Comparison of ENCODE assay signal across 9 cellular contexts in the genomic region with DNA sequence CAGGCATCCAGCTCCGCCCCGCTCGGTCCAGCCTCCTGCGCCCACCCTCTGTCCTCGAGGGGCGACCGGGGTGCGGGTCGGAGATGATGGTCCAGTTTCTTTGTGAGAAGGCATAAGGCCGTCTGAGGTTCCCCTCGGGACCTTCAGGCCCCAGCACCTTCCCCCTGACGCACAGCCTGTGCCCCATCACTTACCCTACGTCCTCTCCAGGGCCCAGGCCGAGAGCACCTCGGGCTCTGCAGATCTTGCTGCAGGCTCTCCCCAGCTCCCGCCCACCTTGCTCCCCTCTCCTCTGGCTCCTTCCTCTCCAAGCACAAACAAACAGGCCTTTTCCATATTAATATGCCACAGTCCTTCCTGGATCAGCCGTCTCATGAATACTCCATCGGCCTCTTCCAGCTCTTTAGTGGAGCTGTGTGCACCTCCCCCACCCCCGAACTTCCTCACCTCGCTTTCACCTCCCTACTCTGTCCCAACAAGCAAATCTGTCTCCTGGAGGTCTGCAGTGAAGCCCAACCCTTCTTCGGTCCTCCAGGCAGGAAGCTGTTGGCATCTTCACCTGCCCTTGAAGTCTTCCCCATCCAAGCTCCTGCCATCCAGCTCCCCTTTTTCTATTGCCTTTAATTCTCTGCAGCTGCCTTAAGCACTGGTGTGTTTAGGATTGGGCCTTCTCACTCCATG. TPM values are rescaled to one million over a fixed set of nuclear protein-coding genes. Genes with fewer than 3 reads are reported as not detected.
A peak's percentile ranks its signal among the peaks of the same experiment; 100 is the strongest.
DNase-seq lines count a peak whose midpoint lies in the region; ATAC-seq and TF ChIP-seq lines count a peak whose summit lies in the region.
"Had no signal": no experiment of that assay in that cellular context is flagged by ENCODE, and none has a peak within 500 bp of the region (broad histone marks: within the 10 kb centered on the region; RNA-seq: fewer than 3 reads in every experiment).

No MANE protein-coding gene starts in this region.

- TF ChIP-seq POLR2A in stomach (IDR thresholded peaks at IDR 0.05) = no peak

- DNase-seq in activated CD8-positive, alpha-beta memory T cell treated with anti-CD3 and anti-CD28 coated beads for 24 hours = peak; percentile 52
- DNase-seq in activated CD8-positive, alpha-beta memory T cell treated with anti-CD3 and anti-CD28 coated beads, Interleukin-2, amount 50 U/mL, for 4 hours = no peak
- DNase-seq in activated CD4-positive, alpha-beta memory T cell treated with anti-CD3 and anti-CD28 coated beads, Interleukin-2, amount 10 ng/mL, durations not matched to agents 7 days and 5 days = no peak
- DNase-seq in immature natural killer cell = no peak
- DNase-seq in stomach = no peak
- no peak for DNase-seq in NCI-H2081 treated with DMSO at 0.1 percent for 48 hours (lab: John Stamatoyannopoulos, UW)

- intact Hi-C loops in stomach (cut with DNase I; ENCODE audit: low total_unique reads) = no loop called here

- H3K9me3 ChIP-seq in stomach = no peaks in the 10 kb centered on the region

- no peak for ATAC-seq in HG02938 (IDR thresholded peaks at IDR 0.05; ENCODE audit: unreplicated experiment)
- ATAC-seq in GM21528 (IDR thresholded peaks at IDR 0.05; ENCODE audit: low FRiP score, unreplicated experiment) = no peak

- no peak overlapping the region for H3K27ac Mint-ChIP-seq in activated CD4-positive, alpha-beta memory T cell treated with anti-CD3 and anti-CD28 coated beads, Interleukin-2, amount 10 ng/mL, durations not matched to agents 7 days and 5 days
- peak overlapping the region in 1 of 6 donors; percentile 68 for H3K27ac Mint-ChIP-seq in immature natural killer cell

- H3K36me3 ChIP-seq in stomach = no peaks in the 10 kb centered on the region

- H3K9me3 Mint-ChIP-seq in activated CD4-positive, alpha-beta memory T cell treated with anti-CD3 and anti-CD28 coated beads, Interleukin-2, amount 10 ng/mL, durations not matched to agents 7 days and 5 days = no peaks in the 10 kb centered on the region
- no peaks in the 10 kb centered on the region for H3K9me3 Mint-ChIP-seq in immature natural killer cell

- WGBS in stomach, 5 donors = 36 to 44% (median 40%) methylated on average over 12 to 21 of the region's 21 CpGs

- peak overlapping the region; percentile 43 to 71 (median 52) for H3K4me3 ChIP-seq in stomach

- CTCF ChIA-PET in activated CD4-positive, alpha-beta memory T cell treated with anti-CD3 and anti-CD28 coated beads, Interleukin-2, amount 10 ng/mL, durations not matched to agents 7 days and 5 days (lab: Charles Lee) = interaction anchor here (1.2 to 8.0 kb wide), 5 partner anchors 19 to 173 kb away, joined by 3 to 92 read pairs (median 20); no protein-coding TSS in a partner anchor

- no peak for TF ChIP-seq CTCF in stomach (IDR thresholded peaks at IDR 0.05)

- peaks cover 24 to 38% (median 31%) of the 10 kb centered on the region in 4 donors for H3K4me1 ChIP-seq in stomach

- H3K4me1 Mint-ChIP-seq in activated CD4-positive, alpha-beta memory T cell treated with anti-CD3 and anti-CD28 coated beads, Interleukin-2, amount 10 ng/mL, durations not matched to agents 7 days and 5 days = peaks cover 49% of the 10 kb centered on the region
- peaks cover 18% of the 10 kb centered on the region in 2 donors for H3K4me1 Mint-ChIP-seq in immature natural killer cell

- peaks cover 4 to 51% (median 16%) of the 10 kb centered on the region in 3 donors for H3K27me3 ChIP-seq in stomach

- H3K4me3 Mint-ChIP-seq in activated CD4-positive, alpha-beta memory T cell treated with anti-CD3 and anti-CD28 coated beads, Interleukin-2, amount 10 ng/mL, durations not matched to agents 7 days and 5 days = peak overlapping the region; percentile 38
- H3K4me3 Mint-ChIP-seq in immature natural killer cell = peak overlapping the region; percentile 55 to 83 (median 66)

- no peaks in the 10 kb centered on the region for H3K36me3 Mint-ChIP-seq in activated CD4-positive, alpha-beta memory T cell treated with anti-CD3 and anti-CD28 coated beads, Interleukin-2, amount 10 ng/mL, durations not matched to agents 7 days and 5 days (ENCODE audit: low read depth)
- H3K36me3 Mint-ChIP-seq in immature natural killer cell = no peaks in the 10 kb centered on the region

- POLR2A ChIA-PET in activated CD4-positive, alpha-beta memory T cell treated with anti-CD3 and anti-CD28 coated beads, Interleukin-2, amount 10 ng/mL, durations not matched to agents 7 days and 5 days (lab: Charles Lee) = interaction anchor here (1.4 to 3.3 kb wide), 5 partner anchors 20 to 165 kb away, joined by 4 to 23 read pairs (median 5); a partner anchor contains a TSS

- no peak overlapping the region for H3K27ac ChIP-seq in stomach
- H3K27ac ChIP-seq: HL-60 had no signal

- peaks cover 25% of the 10 kb centered on the region for H3K27me3 Mint-ChIP-seq in activated CD4-positive, alpha-beta memory T cell treated with anti-CD3 and anti-CD28 coated beads, Interleukin-2, amount 10 ng/mL, durations not matched to agents 7 days and 5 days
- peaks cover 10 to 22% (median 12%) of the 10 kb centered on the region in 3 donors for H3K27me3 Mint-ChIP-seq in immature natural killer cell (ENCODE audit: low read depth in 3 of 3)

- no peak for TF ChIP-seq EP300 in stomach (IDR thresholded peaks at IDR 0.05)

RNA-seq across cellular contexts. Expression of a gene that starts 0.4 kb away (rescaled TPM):
- total RNA-seq in activated CD4-positive, alpha-beta memory T cell treated with anti-CD3 and anti-CD28 coated beads, Interleukin-2, amount 10 ng/mL, durations not matched to agents 7 days and 5 days = 1 to 10 TPM; 7.2 to 8.2 TPM
- polyA plus RNA-seq in immature natural killer cell = 1 to 10 TPM in 2 of 3 donors, not detected in 1; 1.8 to 2.2 TPM
- 10 to 100 TPM in 4 of 5 donors, 1 to 10 TPM in 1; 7.2 to 79.0 (median 30.3) TPM for total RNA-seq in stomach
- 10 to 100 TPM in 1 of 3 donors, 1 to 10 TPM in 2; 5.7 to 19.1 (median 7.5) TPM for polyA plus RNA-seq in stomach

RNA-seq across cellular contexts. Expression of a gene that starts 56.0 kb away (rescaled TPM):
- 100 to 1,000 TPM; 172 to 173 TPM for total RNA-seq in activated CD4-positive, alpha-beta memory T cell treated with anti-CD3 and anti-CD28 coated beads, Interleukin-2, amount 10 ng/mL, durations not matched to agents 7 days and 5 days
- 100 to 1,000 TPM; 166 to 280 (median 170) TPM for polyA plus RNA-seq in immature natural killer cell
- 10 to 100 TPM; 21.6 to 58.0 (median 35.9) TPM for total RNA-seq in stomach
- polyA plus RNA-seq in stomach = 10 to 100 TPM; 22.4 to 50.4 (median 27.8) TPM

RNA-seq across cellular contexts. Expression of a gene that starts 59.5 kb away (rescaled TPM):
- 10 to 100 TPM; 23.8 to 25.4 TPM for total RNA-seq in activated CD4-positive, alpha-beta memory T cell treated with anti-CD3 and anti-CD28 coated beads, Interleukin-2, amount 10 ng/mL, durations not matched to agents 7 days and 5 days
- polyA plus RNA-seq in immature natural killer cell (10 to 100 TPM; 34.3 to 47.6 (median 41.0) TPM), stomach (10 to 100 TPM in 2 of 3 donors, 1 to 10 TPM in 1; 9.6 to 14.3 (median 14.1) TPM)
- total RNA-seq in stomach = 10 to 100 TPM in 4 of 5 donors, 1 to 10 TPM in 1; 7.8 to 67.7 (median 23.2) TPM
